In genomic region chr2:117918608-117919007, GRCh38 we compare ENCODE assay signal across 17 cellular contexts.
DNase-seq lines count a peak whose midpoint lies in the region; ATAC-seq, FAIRE-seq and TF ChIP-seq lines count a peak whose summit lies in the region.
"Had no signal": no experiment of that assay in that cellular context is flagged by ENCODE, and none has a peak within 500 bp of the region (broad histone marks: within the 10 kb centered on the region; RNA-seq: fewer than 3 reads in every experiment).

No MANE protein-coding gene starts in this region.

- TF ChIP-seq EP300 in GM12878 (IDR thresholded peaks at IDR 0.05; ENCODE audit: borderline replicate concordance in 1 of 2, control insufficient read depth in 1 of 2, low read depth in 2 of 2, low read length in 2 of 2): no peak

- ATAC-seq in GM18867 (IDR thresholded peaks at IDR 0.05; ENCODE audit: unreplicated experiment): peak; percentile 87
- no peak for ATAC-seq in GM12878
- ATAC-seq in stimulated activated naive B cell treated with anti-CD40 and anti-IgM and Interleukin-4, amounts not matched to agents 10 μg/mL and 1 μg/mL and 100 μg/mL, for 72 hours (replicated peaks): no peak
- no peak for ATAC-seq in HG03159 (IDR thresholded peaks at IDR 0.05; ENCODE audit: unreplicated experiment)
- ATAC-seq: PC-3, T-cell had no signal

- H4K20me1 ChIP-seq in GM12878 (ENCODE audit: control insufficient read depth, insufficient read depth): no peaks in the 10 kb centered on the region

- H3K27me3 Mint-ChIP-seq in stimulated activated naive B cell treated with anti-CD40 and anti-IgM and Interleukin-4, amounts not matched to agents 10 μg/mL and 1 μg/mL and 100 μg/mL, for 72 hours: no peaks in the 10 kb centered on the region
- H3K27me3 Mint-ChIP-seq: CD8-positive, alpha-beta memory T cell; T-cell had no signal

- no peaks in the 10 kb centered on the region for H3K27me3 ChIP-seq in GM12878 (replicated peaks in 1 of 2; ENCODE audit: control insufficient read depth in 2 of 2, insufficient read depth in 2 of 2, low read length in 1 of 2)

- H3K4me1 Mint-ChIP-seq in stimulated activated naive B cell treated with anti-CD40 and anti-IgM and Interleukin-4, amounts not matched to agents 10 μg/mL and 1 μg/mL and 100 μg/mL, for 72 hours: no peaks in the 10 kb centered on the region
- H3K4me1 Mint-ChIP-seq: CD8-positive, alpha-beta memory T cell; T-cell had no signal

- no peaks in the 10 kb centered on the region for H3K79me2 ChIP-seq in GM12878 (ENCODE audit: control insufficient read depth, insufficient read depth, low read length)

- H3K4me3 ChIP-seq in Jurkat, Clone E6-1 (ENCODE audit: low read length): no peak overlapping the region
- H3K4me3 ChIP-seq in GM12878: no peak overlapping the region

- H3K27ac Mint-ChIP-seq in stimulated activated naive B cell treated with anti-CD40 and anti-IgM and Interleukin-4, amounts not matched to agents 10 μg/mL and 1 μg/mL and 100 μg/mL, for 72 hours: peak overlapping the region; percentile 20
- H3K27ac Mint-ChIP-seq: T-cell had no signal

- H3K4me3 Mint-ChIP-seq in stimulated activated naive B cell treated with anti-CD40 and anti-IgM and Interleukin-4, amounts not matched to agents 10 μg/mL and 1 μg/mL and 100 μg/mL, for 72 hours: no peak overlapping the region
- H3K4me3 Mint-ChIP-seq: CD8-positive, alpha-beta memory T cell; T-cell had no signal

- H3K9ac ChIP-seq in GM12878 (ENCODE audit: control insufficient read depth, insufficient read depth, low read length): no peak overlapping the region
- H3K9ac ChIP-seq: KMS-11 had no signal

- TF ChIP-seq RAD21 in GM12878 (IDR thresholded peaks at IDR 0.05; ENCODE audit: insufficient read depth, low read depth, low read length): no peak

- H3K27ac ChIP-seq in GM12878 (ENCODE audit: control insufficient read depth, insufficient read depth): no peak overlapping the region
- H3K27ac ChIP-seq: KMS-11 had no signal

- BruUV-seq in GM12878 (replicated peaks; lab: Mats Ljungman, UMichigan): TSS peak; percentile 29

- H3K36me3 Mint-ChIP-seq in stimulated activated naive B cell treated with anti-CD40 and anti-IgM and Interleukin-4, amounts not matched to agents 10 μg/mL and 1 μg/mL and 100 μg/mL, for 72 hours: peaks cover 56 to 87% of the 10 kb centered on the region in 2 donors

- no peak for FAIRE-seq in GM12878 (lab: Jason Lieb, UNC)
- FAIRE-seq: H54 had no signal

- SMC1A ChIA-PET in GM12878 (lab: Charles Lee; ENCODE audit: uncharacterized antibody, unreplicated experiment): interaction anchor here (0.6 kb wide), 1 partner anchor 85 kb away, joined by 3 read pairs; no protein-coding TSS in a partner anchor

- no peak overlapping the region for H2AFZ ChIP-seq in GM12878 (ENCODE audit: control insufficient read depth, low read depth, low read length)

- CTCF ChIA-PET in GM12878 (lab: Yijun Ruan, JAX): interaction anchor here (1.5 kb wide), 1 partner anchor 104 kb away, joined by 5 read pairs; the partner anchor contains the start of gene DDX18

- DNase-seq in Jurkat, Clone E6-1 (ENCODE audit: low read depth, low spot score): peak; percentile 15
- DNase-seq in GM12878 (ENCODE audit: low read depth, low spot score) (no peak), NCI-H2029 treated with DMSO at 0.1 percent for 48 hours (lab: John Stamatoyannopoulos, UW) (no peak), NCI-H1105 treated with DMSO at 0.1 percent for 48 hours (lab: John Stamatoyannopoulos, UW) (no peak)
- no peak for DNase-seq in stimulated activated naive B cell treated with anti-CD40 and anti-IgM and Interleukin-4, amounts not matched to agents 10 μg/mL and 1 μg/mL and 100 μg/mL, for 72 hours
- DNase-seq: CD8-positive, alpha-beta memory T cell; DMS153; EL; NCI-H1417; NCI-H2029; NCI-H526; PC-3; T-cell had no signal

- RAD21 ChIA-PET in GM12878 (lab: Charles Lee; ENCODE audit: unreplicated experiment): no interaction called here

- POLR2A ChIA-PET in GM12878 (lab: Charles Lee): no interaction called here

- 88% methylated on average over 7 of the region's 7 CpGs for WGBS in GM12878 (ENCODE audit: insufficient coverage, insufficient replicate concordance, low lambda C conversion rate, missing lambda C conversion rate)

- in situ Hi-C loops in GM12878 (cut with MboI): no loop called here

- H3K4me2 ChIP-seq in GM12878 (ENCODE audit: control insufficient read depth, insufficient read depth): no peak overlapping the region
- H3K4me2 ChIP-seq: KMS-11 had no signal

- intact Hi-C loops in GM12878 (cut with micrococcal nuclease; ENCODE audit: unreplicated experiment): no loop called here

- H3K4me1 ChIP-seq in GM12878 (ENCODE audit: control insufficient read depth, insufficient read depth, low read length): no peaks in the 10 kb centered on the region

- peaks cover 4 to 6% of the 10 kb centered on the region in 2 donors for H3K9me3 Mint-ChIP-seq in stimulated activated naive B cell treated with anti-CD40 and anti-IgM and Interleukin-4, amounts not matched to agents 10 μg/mL and 1 μg/mL and 100 μg/mL, for 72 hours

- no peaks in the 10 kb centered on the region for H3K9me3 ChIP-seq in GM12878 (replicated peaks; ENCODE audit: control insufficient read depth, insufficient read depth, low read length)

- no peak for TF ChIP-seq CTCF in GM12878 (IDR thresholded peaks at IDR 0.05 in 2 of 3, conservative IDR thresholded peaks at IDR 0.05 in 1 of 3; ENCODE audit: control insufficient read depth in 2 of 3, extremely low read depth in 1 of 3, insufficient read depth in 1 of 3, low read depth in 3 of 3, low read length in 3 of 3)

- peaks cover 5 to 23% of the 10 kb centered on the region in 2 experiments for H3K36me3 ChIP-seq in GM12878 (ENCODE audit: control insufficient read depth in 2 of 2, insufficient read depth in 2 of 2, low read length in 1 of 2)

- no peak for TF ChIP-seq POLR2A in GM12878 (IDR thresholded peaks at IDR 0.05; ENCODE audit: low read depth, low read length)

TF ChIP-seq in GM12878, 131 proteins besides CTCF, POLR2A, EP300 and RAD21:
- TF ChIP-seq CEBPZ (IDR thresholded peaks at IDR 0.05; ENCODE audit: low read depth, low read length) (no peak), RFX5 (IDR thresholded peaks at IDR 0.05; ENCODE audit: low read depth, low read length) (no peak), BHLHE40 (IDR thresholded peaks at IDR 0.05; ENCODE audit: borderline replicate concordance in 1 of 2, low read depth in 2 of 2, low read length in 1 of 2) (no peak)
